ENCODE assay signal across 9 cellular contexts in genomic region chr12:108570743-108571603, GRCh38. TPM values are rescaled to one million over a fixed set of nuclear protein-coding genes. Genes with fewer than 3 reads are reported as not detected.
DNase-seq lines count a peak whose midpoint lies in the region; ATAC-seq and TF ChIP-seq lines count a peak whose summit lies in the region.
"Had no signal": no experiment of that assay in that cellular context is flagged by ENCODE, and none has a peak within 500 bp of the region (broad histone marks: within the 10 kb centered on the region; RNA-seq: fewer than 3 reads in every experiment).

No MANE protein-coding gene starts in this region.

- peaks cover 20% of the 10 kb centered on the region for H3K4me1 Mint-ChIP-seq in chondrocyte (ENCODE audit: low read depth)

- peaks cover 23% of the 10 kb centered on the region for H3K36me3 Mint-ChIP-seq in chondrocyte (ENCODE audit: low read depth)

- peak; percentile 86 for TF ChIP-seq CTCF in chondrocyte (IDR thresholded peaks at IDR 0.05)
- peak; percentile 66 for TF ChIP-seq CTCF in osteoblast (IDR thresholded peaks at IDR 0.05; ENCODE audit: extremely low read depth, low read depth, low read length)

- no peak overlapping the region for H2AFZ ChIP-seq in osteoblast (ENCODE audit: low read length)

- H3K4me3 Mint-ChIP-seq in chondrocyte (ENCODE audit: unreplicated experiment): no peak overlapping the region

- H3K27ac Mint-ChIP-seq in chondrocyte (ENCODE audit: unreplicated experiment): peak overlapping the region; percentile 57

- no peaks in the 10 kb centered on the region for H3K27me3 ChIP-seq in osteoblast (ENCODE audit: insufficient read depth, low read length)

- H3K4me3 ChIP-seq in osteoblast (ENCODE audit: insufficient read depth, low read length): no peak overlapping the region

- H3K9me3 Mint-ChIP-seq in chondrocyte (ENCODE audit: low read depth): no peaks in the 10 kb centered on the region

- H3K79me2 ChIP-seq in osteoblast (ENCODE audit: insufficient read depth, low read length): no peaks in the 10 kb centered on the region

- ATAC-seq in GM21515 (IDR thresholded peaks at IDR 0.05; ENCODE audit: unreplicated experiment): no peak
- no peak for ATAC-seq in GM19397 (IDR thresholded peaks at IDR 0.05; ENCODE audit: unreplicated experiment)

- H3K4me2 ChIP-seq in osteoblast (ENCODE audit: insufficient read depth, low read length): no peak overlapping the region

- no peaks in the 10 kb centered on the region for H4K20me1 ChIP-seq in osteoblast (ENCODE audit: insufficient read depth, low read length)

- peaks cover 30% of the 10 kb centered on the region for H3K36me3 ChIP-seq in osteoblast (ENCODE audit: insufficient read depth, low read length)

- no peaks in the 10 kb centered on the region for H3K27me3 Mint-ChIP-seq in chondrocyte (ENCODE audit: low read depth)

- H3K27ac ChIP-seq in osteoblast (ENCODE audit: low read depth, low read length): no peak overlapping the region

- DNase-seq in NCI-H146 treated with DMSO at 0.1 percent for 48 hours (lab: John Stamatoyannopoulos, UW; ENCODE audit: unreplicated experiment): peak; percentile 7
- no peak for DNase-seq in NCI-H146 (lab: John Stamatoyannopoulos, UW)
- DNase-seq in LHCN-M2 (ENCODE audit: low read depth): peak; percentile 62
- no peak for DNase-seq in chondrocyte (ENCODE audit: low spot score)
- DNase-seq in osteoblast (ENCODE audit: insufficient read length, low spot score, missing footprints): no peak
- DNase-seq in NCI-H2029 (lab: John Stamatoyannopoulos, UW): no peak

- H3K4me1 ChIP-seq in osteoblast (ENCODE audit: insufficient read depth, low read length): peaks cover 5% of the 10 kb centered on the region

- no peaks in the 10 kb centered on the region for H3K9me3 ChIP-seq in osteoblast (ENCODE audit: low read depth, low read length)

RNA-seq across cellular contexts. Expression of gene ISCU, which starts 8.6 kb away (rescaled TPM):
- total RNA-seq in LHCN-M2 (2014; rRNA removed) (122 and 132 TPM in 2 replicates), chondrocyte (84.8 to 102 TPM (median 87.8 TPM) in 3 replicates), osteoblast (166 and 184 TPM in 2 replicates)
- 104 TPM for polyA plus RNA-seq in LHCN-M2 (2012)

RNA-seq across cellular contexts. Expression of gene SART3, which starts 10.0 kb away (rescaled TPM):
- total RNA-seq in LHCN-M2 (2014; rRNA removed) (52.6 and 57.4 TPM in 2 replicates), chondrocyte (33.8 to 36.6 TPM (median 34.8 TPM) in 3 replicates), osteoblast (39.8 and 57.9 TPM in 2 replicates)
- 24.5 TPM for polyA plus RNA-seq in LHCN-M2 (2012)

RNA-seq across cellular contexts. Expression of gene TMEM119, which starts 26.9 kb away (rescaled TPM):
- total RNA-seq in LHCN-M2 (2014; rRNA removed): 0.80 and 1.9 TPM in 2 replicates
- polyA plus RNA-seq in LHCN-M2 (2012): 15.5 TPM
- 46.7 to 122 TPM (median 48.3 TPM) in 3 replicates for total RNA-seq in chondrocyte
- 359 and 362 TPM in 2 replicates for total RNA-seq in osteoblast
- total RNA-seq: activated CD8-positive, alpha-beta memory T cell treated with anti-CD3 and anti-CD28 coated beads for 36 hours had no signal

RNA-seq across cellular contexts. Expression of gene FICD, which starts 55.9 kb away (rescaled TPM):
- total RNA-seq in LHCN-M2 (2014; rRNA removed) (7.0 and 7.9 TPM in 2 replicates), chondrocyte (7.8 to 8.4 TPM (median 8.0 TPM) in 3 replicates), osteoblast (5.4 and 7.7 TPM in 2 replicates)
- polyA plus RNA-seq in LHCN-M2 (2012): 5.4 TPM

Comparison
In these comparisons a context has a peak if more than half of its experiments do, and no peak if none do; other contexts are left out.
1. DNase-seq: peak in NCI-H146 treated with DMSO at 0.1 percent for 48 hours (single experiment) and LHCN-M2 (single experiment); none in NCI-H146 (single experiment), chondrocyte (single experiment), osteoblast (single experiment) and NCI-H2029 (single experiment).
2. RNA of gene TMEM119, which starts 26.9 kb away (total RNA-seq): 359 to 362 TPM in osteoblast and 46.7 to 122 TPM in chondrocyte; 0.80 to 1.9 TPM in LHCN-M2; every median in the first group is over 10 times any median in the second.